26 cellular contexts compared by ENCODE assay signal in the genomic region with DNA sequence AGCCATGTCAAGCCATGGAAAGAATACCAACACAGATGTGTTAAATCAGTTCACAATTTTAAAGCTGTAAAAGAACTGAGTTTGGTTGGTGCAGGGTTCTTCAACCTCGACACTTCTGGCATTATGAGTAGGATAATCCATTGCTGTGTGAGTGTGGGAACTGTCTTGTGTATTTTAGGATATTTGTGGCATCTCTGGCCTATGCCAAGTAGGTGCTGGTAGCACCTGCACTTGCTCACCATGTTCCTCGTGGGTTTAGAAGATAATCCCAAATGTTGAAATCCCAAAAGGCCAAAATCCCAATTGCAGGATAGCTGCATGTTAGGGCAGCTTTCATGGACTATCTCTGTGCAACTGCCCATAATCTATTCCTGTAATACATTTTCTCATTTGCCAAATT. TPM values are rescaled to one million over a fixed set of nuclear protein-coding genes. Genes with fewer than 3 reads are reported as not detected.
"Had no signal": no experiment of that assay in that cellular context is flagged by ENCODE, and none has a peak within 500 bp of the region (broad histone marks: within the 10 kb centered on the region; RNA-seq: fewer than 3 reads in every experiment).

No MANE protein-coding gene starts in this region.

- H3K27ac ChIP-seq: lower lobe of right lung, ovary, prostate gland, testis, VCaP had no signal

- H3K4me1 ChIP-seq: prostate gland had no signal

- ATAC-seq: esophagus mucosa; left lobe of liver; lower lobe of right lung; mucosa of descending colon; stimulated activated memory B cell treated with anti-CD40 and anti-IgM and Interleukin-4, amounts not matched to agents 10 μg/mL and 1 μg/mL and 100 μg/mL, for 72 hours had no signal

- H3K9me3 ChIP-seq: lower lobe of right lung, mucosa of descending colon, ovary, prostate gland, testis, vagina had no signal

- H3K4me3 Mint-ChIP-seq: activated CD4-positive, alpha-beta T cell treated with anti-CD3 and anti-CD28 coated beads, Interleukin-2, amount 10 ng/mL, durations not matched to agents 7 days and 5 days; activated naive CD4-positive, alpha-beta T cell treated with anti-CD3 and anti-CD28 coated beads, Interleukin-2, amount 10 ng/mL, durations not matched to agents 7 days and 5 days; brain; dendritic cell treated with granulocyte-macrophage colony-stimulating factor and Interleukin-4, amounts not matched to agents 40 ng/mL and 50 ng/mL, for 4 days; stimulated activated memory B cell treated with anti-CD40 and anti-IgM and Interleukin-4, amounts not matched to agents 10 μg/mL and 1 μg/mL and 100 μg/mL, for 72 hours; T-helper 2 cell treated with Interferon-gamma antibody and Interleukin-4, amounts not matched to agents 5 μg/mL and 100 μg/mL, for 36 hours; type B pancreatic cell had no signal

- H3K36me3 ChIP-seq: lower lobe of right lung, ovary, prostate gland had no signal

- H3K27ac Mint-ChIP-seq: activated CD4-positive, alpha-beta T cell treated with anti-CD3 and anti-CD28 coated beads, Interleukin-2, amount 10 ng/mL, durations not matched to agents 7 days and 5 days; activated naive CD4-positive, alpha-beta T cell treated with anti-CD3 and anti-CD28 coated beads, Interleukin-2, amount 10 ng/mL, durations not matched to agents 7 days and 5 days; dendritic cell treated with granulocyte-macrophage colony-stimulating factor and Interleukin-4, amounts not matched to agents 40 ng/mL and 50 ng/mL, for 4 days; stimulated activated memory B cell treated with anti-CD40 and anti-IgM and Interleukin-4, amounts not matched to agents 10 μg/mL and 1 μg/mL and 100 μg/mL, for 72 hours; T-helper 2 cell treated with Interferon-gamma antibody and Interleukin-4, amounts not matched to agents 5 μg/mL and 100 μg/mL, for 36 hours; type B pancreatic cell had no signal

- DNase-seq: activated CD4-positive, alpha-beta T cell treated with anti-CD3 and anti-CD28 coated beads, Interleukin-2, amount 10 ng/mL, durations not matched to agents 7 days and 5 days; activated CD4-positive, CD25-positive, alpha-beta regulatory T cell treated with anti-CD3 and anti-CD28 coated beads, Interleukin-2, amount 50 U/mL, for 72 hours; activated effector memory CD4-positive, alpha-beta T cell treated with anti-CD3 and anti-CD28 coated beads, Interleukin-2, amount 50 U/mL, for 16 hours; activated naive CD4-positive, alpha-beta T cell treated with anti-CD3 and anti-CD28 coated beads, Interleukin-2, amount 10 ng/mL, durations not matched to agents 7 days and 5 days; activated T-cell treated with anti-CD3 and anti-CD28 coated beads, Interleukin-2, amount 50 U/mL, for 48 hours; aorta; effector CD8-positive, alpha-beta T cell; foreskin melanocyte; lower lobe of right lung; mesendoderm; mucosa of descending colon; ovary; stimulated activated CD4-positive, alpha-beta T cell treated with anti-CD3 and anti-CD28 coated beads, Interleukin-2, amount 100 ng/mL, for 24 hours; testis had no signal

- H3K27me3 ChIP-seq: ovary, testis, vagina had no signal

- H3K27me3 Mint-ChIP-seq: activated CD4-positive, alpha-beta T cell treated with anti-CD3 and anti-CD28 coated beads, Interleukin-2, amount 10 ng/mL, durations not matched to agents 7 days and 5 days; activated naive CD4-positive, alpha-beta T cell treated with anti-CD3 and anti-CD28 coated beads, Interleukin-2, amount 10 ng/mL, durations not matched to agents 7 days and 5 days; dendritic cell treated with granulocyte-macrophage colony-stimulating factor and Interleukin-4, amounts not matched to agents 40 ng/mL and 50 ng/mL, for 4 days; stimulated activated memory B cell treated with anti-CD40 and anti-IgM and Interleukin-4, amounts not matched to agents 10 μg/mL and 1 μg/mL and 100 μg/mL, for 72 hours; type B pancreatic cell had no signal

- H3K4me3 ChIP-seq: lower lobe of right lung, mucosa of descending colon, ovary, prostate gland, testis, vagina had no signal

- H3K9me3 Mint-ChIP-seq: activated CD4-positive, alpha-beta T cell treated with anti-CD3 and anti-CD28 coated beads, Interleukin-2, amount 10 ng/mL, durations not matched to agents 7 days and 5 days; activated naive CD4-positive, alpha-beta T cell treated with anti-CD3 and anti-CD28 coated beads, Interleukin-2, amount 10 ng/mL, durations not matched to agents 7 days and 5 days; dendritic cell treated with granulocyte-macrophage colony-stimulating factor and Interleukin-4, amounts not matched to agents 40 ng/mL and 50 ng/mL, for 4 days; stimulated activated memory B cell treated with anti-CD40 and anti-IgM and Interleukin-4, amounts not matched to agents 10 μg/mL and 1 μg/mL and 100 μg/mL, for 72 hours; T-helper 2 cell treated with Interferon-gamma antibody and Interleukin-4, amounts not matched to agents 5 μg/mL and 100 μg/mL, for 36 hours; type B pancreatic cell had no signal

RNA-seq across cellular contexts. Expression of a gene that starts 15.8 kb away (rescaled TPM):
- total RNA-seq: activated CD4-positive, alpha-beta T cell treated with anti-CD3 and anti-CD28 coated beads, Interleukin-2, amount 10 ng/mL, durations not matched to agents 7 days and 5 days; aorta; esophagus mucosa; kidney epithelial cell; left lobe of liver; lower lobe of right lung; vagina had no signal

RNA-seq across cellular contexts. Expression of a gene that starts 35.4 kb away (rescaled TPM):
- total RNA-seq: cardiac septum, kidney epithelial cell, lower lobe of right lung, prostate gland, testis, vagina had no signal
